ENCODE assay signal across 10 cellular contexts in the genomic region with DNA sequence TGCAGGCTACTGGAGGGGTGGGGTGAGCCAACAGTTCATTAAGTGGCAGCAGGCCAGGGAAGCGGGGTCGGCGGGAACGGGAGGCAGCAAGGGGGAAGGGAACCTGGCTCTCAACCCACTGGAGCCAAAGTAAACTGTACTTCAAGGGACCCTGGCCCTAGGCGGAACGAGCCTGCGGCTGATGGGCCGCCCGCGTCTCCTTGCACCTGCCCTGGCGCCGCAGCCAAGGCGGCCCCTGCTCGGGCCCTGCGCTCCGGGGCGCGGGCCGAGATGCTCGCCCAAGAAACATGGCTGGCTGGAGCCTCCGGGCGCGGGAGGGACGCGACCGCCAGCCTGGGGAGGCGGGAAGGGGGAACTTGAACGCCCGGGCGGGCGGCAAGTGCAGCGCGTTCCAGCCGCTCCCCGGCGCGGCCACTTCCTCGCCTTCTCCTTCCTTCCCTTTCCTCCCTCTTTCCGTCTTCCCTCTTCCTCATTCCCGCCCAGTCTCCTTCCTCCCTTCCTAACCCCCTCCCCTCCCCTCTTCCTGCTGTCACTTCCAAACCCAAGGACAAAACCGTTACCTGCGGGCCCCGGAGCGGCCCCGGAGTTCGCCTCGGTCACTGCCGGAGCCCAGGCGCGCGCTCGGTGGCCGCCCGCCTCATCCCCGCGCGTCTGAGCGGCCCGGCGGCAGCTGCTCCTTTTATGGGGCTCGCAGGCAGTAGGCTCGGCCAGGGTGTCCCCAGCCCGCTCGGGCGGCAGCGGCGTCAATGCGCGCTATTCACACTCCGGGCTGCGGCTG.
DNase-seq lines count a peak whose midpoint lies in the region; ATAC-seq and TF ChIP-seq lines count a peak whose summit lies in the region.
"Had no signal": no experiment of that assay in that cellular context is flagged by ENCODE, and none has a peak within 500 bp of the region (broad histone marks: within the 10 kb centered on the region; RNA-seq: fewer than 3 reads in every experiment).

No MANE protein-coding gene starts in this region.

- H3K27ac Mint-ChIP-seq in endodermal cell: no peak overlapping the region
- H3K27ac Mint-ChIP-seq: stimulated activated naive CD8-positive, alpha-beta T cell treated with anti-CD3 and anti-CD28 coated beads, Interleukin-15, Interleukin-2, amounts not matched to agents 100 ng/mL and 50 ng/mL, for 24 hours had no signal

- peak overlapping the region; percentile 61 for H3K4me3 Mint-ChIP-seq in endodermal cell
- H3K4me3 Mint-ChIP-seq: stimulated activated naive CD8-positive, alpha-beta T cell treated with anti-CD3 and anti-CD28 coated beads, Interleukin-15, Interleukin-2, amounts not matched to agents 100 ng/mL and 50 ng/mL, for 24 hours had no signal

- WGBS in HUES64: 1% methylated on average over 71 of the region's 71 CpGs
- WGBS in endodermal cell (ENCODE audit: insufficient coverage in 1 of 2, insufficient read length in 1 of 2), 2 experiments: 2 to 6% methylated on average over 18 to 71 of the region's 71 CpGs
- WGBS in lower leg skin, 2 donors: 1 to 2% methylated on average over 51 to 68 of the region's 71 CpGs

- peaks cover 36% of the 10 kb centered on the region for H3K27me3 Mint-ChIP-seq in endodermal cell (ENCODE audit: insufficient read depth)

- TF ChIP-seq POLR2A in lower leg skin (IDR thresholded peaks at IDR 0.05): no peak

- ATAC-seq in thoracic aorta (ENCODE audit: insufficient number of reproducible peaks, low FRiP score, low read depth): no peak
- ATAC-seq in GM19324 (IDR thresholded peaks at IDR 0.05; ENCODE audit: low FRiP score, unreplicated experiment): no peak

- H3K4me1 ChIP-seq in HUES64 (ENCODE audit: insufficient read depth, low read length): peaks cover 28% of the 10 kb centered on the region
- no peaks in the 10 kb centered on the region for H3K4me1 ChIP-seq in endodermal cell (ENCODE audit: control insufficient read depth, insufficient read depth, low read length)
- H3K4me1 ChIP-seq in thoracic aorta (ENCODE audit: control insufficient read depth in 1 of 2, low read depth in 2 of 2): peaks cover 0 to 17% of the 10 kb centered on the region in 2 donors

- H3K9me3 ChIP-seq in HUES64 (ENCODE audit: insufficient read depth, low read depth, low read length) (no peaks in the 10 kb centered on the region), endodermal cell (ENCODE audit: control insufficient read depth, low read length) (no peaks in the 10 kb centered on the region), thoracic aorta (no peaks in the 10 kb centered on the region)

- H3K27me3 ChIP-seq in HUES64 (ENCODE audit: insufficient read depth, low read length) (peaks cover 12% of the 10 kb centered on the region), endodermal cell (ENCODE audit: control insufficient read depth, insufficient read depth, low read length, poor library complexity, severe bottlenecking) (peaks cover 26% of the 10 kb centered on the region), thoracic aorta (replicated peaks; ENCODE audit: insufficient read depth) (no peaks in the 10 kb centered on the region)

- H3K27ac ChIP-seq in HUES64 (ENCODE audit: low read depth, low read length): no peak overlapping the region; the same call in 1 of the 2 replicates
- no peak overlapping the region for H3K27ac ChIP-seq in endodermal cell (ENCODE audit: low read depth, low read length)
- H3K27ac ChIP-seq in thoracic aorta: peak overlapping the region; percentile 16 to 46

- H3K4me1 Mint-ChIP-seq in endodermal cell: peaks cover 11% of the 10 kb centered on the region

- H3K36me3 ChIP-seq in HUES64 (ENCODE audit: insufficient read depth, low read length): no peaks in the 10 kb centered on the region
- H3K36me3 ChIP-seq in endodermal cell (ENCODE audit: control insufficient read depth, insufficient read depth, low read length): no peaks in the 10 kb centered on the region
- H3K36me3 ChIP-seq in thoracic aorta: no peaks in the 10 kb centered on the region

- no peaks in the 10 kb centered on the region for H3K36me3 Mint-ChIP-seq in endodermal cell (ENCODE audit: low read depth)

- TF ChIP-seq CTCF in endodermal cell (conservative IDR thresholded peaks at IDR 0.05) (no peak), lower leg skin (IDR thresholded peaks at IDR 0.05) (no peak), thoracic aorta (IDR thresholded peaks at IDR 0.05) (no peak)

- H3K9ac ChIP-seq in HUES64 (ENCODE audit: low read depth, low read length) (peak overlapping the region; percentile 66), endodermal cell (ENCODE audit: extremely low read depth, low read length, poor library complexity, severe bottlenecking) (peak overlapping the region; percentile 7)

- no peaks in the 10 kb centered on the region for H3K9me3 Mint-ChIP-seq in endodermal cell
- H3K9me3 Mint-ChIP-seq: stimulated activated naive CD8-positive, alpha-beta T cell treated with anti-CD3 and anti-CD28 coated beads, Interleukin-15, Interleukin-2, amounts not matched to agents 100 ng/mL and 50 ng/mL, for 24 hours had no signal

- intact Hi-C loops in lower leg skin (cut with DNase I; ENCODE audit: low total_unique reads): no loop called here

- DNase-seq in endodermal cell (peak; percentile 78), lower leg skin (ENCODE audit: low spot score in 2 of 2) (no peak), thoracic aorta (ENCODE audit: low spot score) (no peak), NCI-H187 treated with DMSO at 0.1 percent for 48 hours (lab: John Stamatoyannopoulos, UW) (no peak), NCI-H187 (lab: John Stamatoyannopoulos, UW) (no peak)
- DNase-seq in stimulated activated CD4-positive, alpha-beta T cell treated with anti-CD3 and anti-CD28 coated beads, Interleukin-2, amount 100 ng/mL, for 24 hours: no peak
- DNase-seq: kidney glomerular epithelial cell had no signal

- H3K4me3 ChIP-seq in HUES64 (ENCODE audit: low read length) (peak overlapping the region; percentile 57), endodermal cell (ENCODE audit: low read length) (peak overlapping the region; percentile 75), lower leg skin (ENCODE audit: low read depth, poor library complexity, severe bottlenecking) (peak overlapping the region; percentile 19), thoracic aorta (peak overlapping the region; percentile 78)

Comparison
In these comparisons a context has a peak if more than half of its experiments do, and no peak if none do; other contexts are left out.
1. H3K27ac ChIP-seq: peak in thoracic aorta (2 of 2); none in HUES64 (single experiment) and endodermal cell (single experiment).
2. H3K4me3 ChIP-seq: peak in every context shown above with its lines; median percentile 78 in thoracic aorta; 75 in endodermal cell; 57 in HUES64; 19 in lower leg skin.